In the genomic region with DNA sequence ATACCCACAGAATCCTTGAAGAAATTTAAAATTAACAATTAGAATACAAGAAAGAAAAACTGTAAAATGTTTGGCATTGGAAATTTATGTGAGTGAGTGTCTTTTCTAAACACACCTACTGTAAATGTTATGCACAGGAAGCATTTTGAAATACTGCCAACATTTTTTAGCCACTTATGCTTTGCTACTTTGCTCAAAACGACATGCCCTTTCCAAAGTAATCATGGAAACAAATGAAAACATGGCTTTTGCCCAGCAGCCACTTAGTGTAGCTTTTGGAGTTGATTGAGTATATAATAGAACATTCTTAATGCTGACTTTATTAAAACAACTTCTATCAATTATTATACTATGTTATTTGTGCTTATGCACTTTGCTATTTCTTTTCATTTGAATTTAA, we compare ENCODE assay signal across 1 cellular context.
TF ChIP-seq lines count a peak whose summit lies in the region.

No MANE protein-coding gene starts in this region.

TF ChIP-seq in SK-N-SH treated with all-trans-retinoic acid at 6 μM for 48 hours, 23 proteins besides CTCF, POLR2A, EP300 and RAD21 (continued from another document):
- TF ChIP-seq POU6F1 (CRISPR knock-in tag; IDR thresholded peaks at IDR 0.05; ENCODE audit: borderline replicate concordance, low read depth) (no peak), CSDC2 (CRISPR knock-in tag; IDR thresholded peaks at IDR 0.05) (no peak), OSR1 (CRISPR knock-in tag; IDR thresholded peaks at IDR 0.05) (no peak), TOX (CRISPR knock-in tag; IDR thresholded peaks at IDR 0.05; ENCODE audit: borderline replicate concordance) (no peak), ISL1 (CRISPR knock-in tag; IDR thresholded peaks at IDR 0.05) (peak; percentile 43)
